ENCODE assay signal across 11 cellular contexts in genomic region chr2:127664065-127664894, GRCh38. TPM values are rescaled to one million over a fixed set of nuclear protein-coding genes. Genes with fewer than 3 reads are reported as not detected.
DNase-seq lines count a peak whose midpoint lies in the region; ATAC-seq, FAIRE-seq and TF ChIP-seq lines count a peak whose summit lies in the region.
"Had no signal": no experiment of that assay in that cellular context is flagged by ENCODE, and none has a peak within 500 bp of the region (broad histone marks: within the 10 kb centered on the region; RNA-seq: fewer than 3 reads in every experiment).

No MANE protein-coding gene starts in this region.

- H3K4me3 ChIP-seq in BJ (ENCODE audit: low read depth, low read length) (peak overlapping the region; percentile 14; the same call in 1 of the 2 replicates), right cardiac atrium (ENCODE audit: low read length) (peak overlapping the region; percentile 34), pancreas (peak overlapping the region in 2 of 4 donors; percentile 18 to 40)

- no peak for FAIRE-seq in pancreas (lab: Jason Lieb, UNC)

- POLR2A ChIA-PET in BJ (lab: Charles Lee), result interaction anchor here (1.0 kb wide), 1 partner anchor 11 kb away, joined by 4 read pairs; the partner anchor contains the start of gene LIMS2

- H3K36me3 ChIP-seq in BJ (ENCODE audit: control insufficient read depth, insufficient read depth, low read length) (peaks cover 2% of the 10 kb centered on the region; the same call in 1 of the 2 replicates), pancreas (no peaks in the 10 kb centered on the region)

- H3K4me1 ChIP-seq in right cardiac atrium (ENCODE audit: control insufficient read depth, insufficient read depth, low read length) (peaks cover 31% of the 10 kb centered on the region), pancreas (no peaks in the 10 kb centered on the region)

- WGBS in right cardiac atrium, result 16% methylated on average over 69 of the region's 69 CpGs
- 13 to 14% methylated on average over 65 to 69 of the region's 69 CpGs for WGBS in pancreas, 2 donors

- TF ChIP-seq CTCF in BJ (IDR thresholded peaks at IDR 0.05; ENCODE audit: insufficient read depth, low read depth, low read length) (no peak), pancreas (IDR thresholded peaks at IDR 0.05) (no peak)

- H3K27ac ChIP-seq in angular gyrus (ENCODE audit: low read depth, low read length), result peak overlapping the region; percentile 4
- peak overlapping the region; percentile 94 for H3K27ac ChIP-seq in right cardiac atrium (ENCODE audit: low read length)
- H3K27ac ChIP-seq in pancreas, result no peak overlapping the region

- no peaks in the 10 kb centered on the region for H3K9me3 ChIP-seq in right cardiac atrium (ENCODE audit: control insufficient read depth, low read length)
- H3K9me3 ChIP-seq in pancreas, result no peaks in the 10 kb centered on the region

- peak; percentile 34 for ATAC-seq in right cardiac atrium
- ATAC-seq in pancreas, result peak in 3 of 4 donors; percentile 31 to 75 (median 60)
- ATAC-seq in GM18909 (IDR thresholded peaks at IDR 0.05; ENCODE audit: poor library complexity, unreplicated experiment), result no peak
- ATAC-seq: activated CD8-positive, alpha-beta memory T cell treated with anti-CD3 and anti-CD28 coated beads, Interleukin-2, amount 10 ng/mL, durations not matched to agents 7 days and 5 days had no signal

- CTCF ChIA-PET in BJ (lab: Yijun Ruan, JAX), result interaction anchor here (1.4 to 2.4 kb wide), 3 partner anchors 11 to 14 kb away, joined by 3 to 13 read pairs (median 3); partner anchors contain the start of gene LIMS2

- DNase-seq in BJ (ENCODE audit: low read depth) (no peak), right cardiac atrium (peak in 2 of 3 donors; percentile 76 to 82), pancreas (peak in 2 of 6 donors; percentile 1 to 64), retina (no peak), HUDEP-2 (lab: John Stamatoyannopoulos, UW; ENCODE audit: unreplicated experiment in 76 of 76) (no peak), NCI-H1436 treated with DMSO at 0.1 percent for 48 hours (lab: John Stamatoyannopoulos, UW) (no peak)
- DNase-seq: activated CD8-positive, alpha-beta memory T cell treated with anti-CD3 and anti-CD28 coated beads, Interleukin-2, amount 10 ng/mL, durations not matched to agents 7 days and 5 days; cerebellar nuclear complex had no signal

- H3K27me3 ChIP-seq in BJ (ENCODE audit: control insufficient read depth, insufficient read depth, low read length), result no peaks in the 10 kb centered on the region
- no peaks in the 10 kb centered on the region for H3K27me3 ChIP-seq in right cardiac atrium (ENCODE audit: control insufficient read depth, insufficient read depth)
- peaks cover 0 to 3% (median 0%) of the 10 kb centered on the region in 4 donors for H3K27me3 ChIP-seq in pancreas

- intact Hi-C loops in right cardiac atrium (cut with DNase I) (no loop called here), pancreas (cut with DNase I) (no loop called here)

RNA-seq across cellular contexts. Expression of gene LIMS2, which starts 11.1 kb away (rescaled TPM):
- 33.2 and 46.1 TPM in 2 replicates for polyA plus RNA-seq in BJ (2011; rRNA removed)
- 51.5 and 88.1 TPM in 2 replicates for polyA minus RNA-seq in BJ (2011; rRNA and poly(A)+ RNA removed)
- 100 to 1,000 TPM; 163 to 224 (median 209) TPM for total RNA-seq in right cardiac atrium
- 178 TPM for polyA plus RNA-seq in right cardiac atrium
- 1 to 10 TPM; 2.2 to 8.3 (median 4.0) TPM for total RNA-seq in pancreas
- polyA plus RNA-seq in pancreas, result 100 to 1,000 TPM in 1 of 2 donors, 10 to 100 TPM in 1; 77.9 to 139 TPM

RNA-seq across cellular contexts. Expression of gene GPR17, which starts 18.3 kb away (rescaled TPM):
- polyA plus RNA-seq in BJ (2011; rRNA removed), result not detected in 2 replicates
- not detected in 2 replicates for polyA minus RNA-seq in BJ (2011; rRNA and poly(A)+ RNA removed)
- under 1 TPM in 2 of 4 donors, not detected in 2; 0.31 to 0.40 TPM for total RNA-seq in right cardiac atrium
- polyA plus RNA-seq in right cardiac atrium, result 4.0 TPM
- total RNA-seq in pancreas, result not detected
- polyA plus RNA-seq in pancreas, result 1 to 10 TPM in 1 of 2 donors, under 1 TPM in 1; 0.35 to 1.9 TPM
- total RNA-seq: activated CD8-positive, alpha-beta memory T cell treated with anti-CD3 and anti-CD28 coated beads, Interleukin-2, amount 10 ng/mL, durations not matched to agents 7 days and 5 days; myocyte had no signal

RNA-seq across cellular contexts. Expression of gene SFT2D3, which starts 37.0 kb away (rescaled TPM):
- polyA plus RNA-seq in BJ (2011; rRNA removed) (3.5 and 4.4 TPM in 2 replicates), right cardiac atrium (3.3 TPM), pancreas (1 to 10 TPM; 3.6 to 5.5 TPM)
- 1.5 and 1.6 TPM in 2 replicates for polyA minus RNA-seq in BJ (2011; rRNA and poly(A)+ RNA removed)
- total RNA-seq in right cardiac atrium (1 to 10 TPM; 3.6 to 5.0 (median 4.4) TPM), pancreas (1 to 10 TPM; 2.7 to 5.7 (median 3.6) TPM)

Comparison
In these comparisons a context has a peak if more than half of its experiments do, and no peak if none do; other contexts are left out.
1. DNase-seq: peak in right cardiac atrium (2 of 3); none in BJ (single experiment), retina (single experiment), HUDEP-2 (0 of 76) and NCI-H1436 treated with DMSO at 0.1 percent for 48 hours (single experiment).
2. H3K27ac ChIP-seq: peak in angular gyrus (single experiment) and right cardiac atrium (single experiment); none in pancreas (0 of 4).